33 cellular contexts compared by ENCODE assay signal in the genomic region with DNA sequence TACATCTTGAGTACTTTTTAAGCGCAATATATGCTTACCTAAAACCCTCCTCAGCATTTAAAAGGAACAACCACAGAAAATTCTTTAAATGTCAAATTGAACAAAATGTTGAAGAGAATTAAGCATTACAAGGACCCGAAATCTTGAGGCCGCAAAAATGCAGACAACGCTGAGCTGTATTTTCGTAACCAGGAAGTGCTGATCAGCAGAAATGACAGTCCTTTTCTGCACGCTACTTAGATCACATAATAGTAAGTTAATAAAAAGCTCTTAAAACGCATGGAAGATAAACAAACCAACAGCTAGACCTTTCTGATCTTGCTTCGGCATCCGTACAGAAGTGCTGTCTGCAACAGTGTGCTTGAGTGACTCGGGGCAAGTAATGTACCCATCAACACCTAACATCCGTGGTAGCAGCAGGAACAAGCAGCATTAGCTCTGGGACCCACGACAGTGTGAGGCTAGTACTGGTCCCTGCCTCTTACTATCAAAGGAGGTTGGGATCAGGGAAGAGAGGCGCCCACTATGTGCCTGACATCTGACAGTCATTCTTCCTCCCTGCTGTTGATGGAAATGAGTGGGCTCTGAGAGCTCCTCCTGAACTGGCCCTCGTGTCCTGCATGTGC. TPM values are rescaled to one million over a fixed set of nuclear protein-coding genes. Genes with fewer than 3 reads are reported as not detected.
"Had no signal": no experiment of that assay in that cellular context is flagged by ENCODE, and none has a peak within 500 bp of the region (broad histone marks: within the 10 kb centered on the region; RNA-seq: fewer than 3 reads in every experiment).

No MANE protein-coding gene starts in this region.

- H3K36me3 Mint-ChIP-seq: activated CD4-positive, alpha-beta memory T cell treated with anti-CD3 and anti-CD28 coated beads for 36 hours; activated CD8-positive, alpha-beta memory T cell treated with anti-CD3 and anti-CD28 coated beads, Interleukin-2, amount 10 ng/mL, durations not matched to agents 7 days and 5 days; activated naive CD4-positive, alpha-beta T cell treated with anti-CD3 and anti-CD28 coated beads, Interleukin-2, amount 50 U/mL, for 24 hours; activated naive CD8-positive, alpha-beta T cell treated with anti-CD3 and anti-CD28 coated beads for 36 hours had no signal

- H3K36me3 ChIP-seq: adrenal gland, colonic mucosa had no signal

- H3K4me1 Mint-ChIP-seq: activated CD4-positive, alpha-beta T cell treated with anti-CD3 and anti-CD28 coated beads for 36 hours; activated CD4-positive, alpha-beta T cell treated with anti-CD3 and anti-CD28 coated beads, Interleukin-2, amount 10 ng/mL, durations not matched to agents 24 days and 14 days; activated CD8-positive, alpha-beta memory T cell treated with anti-CD3 and anti-CD28 coated beads, Interleukin-2, amount 10 ng/mL, durations not matched to agents 7 days and 5 days; activated naive CD4-positive, alpha-beta T cell treated with anti-CD3 and anti-CD28 coated beads, Interleukin-2, amount 50 U/mL, for 24 hours; activated naive CD8-positive, alpha-beta T cell treated with anti-CD3 and anti-CD28 coated beads for 36 hours; activated naive CD8-positive, alpha-beta T cell treated with anti-CD3 and anti-CD28 coated beads, Interleukin-2, amount 50 U/mL, for 24 hours had no signal

- H3K9me3 ChIP-seq: adrenal gland, body of pancreas, colonic mucosa had no signal

- H3K27ac Mint-ChIP-seq: activated CD4-positive, alpha-beta memory T cell treated with anti-CD3 and anti-CD28 coated beads for 36 hours; activated CD4-positive, alpha-beta T cell treated with anti-CD3 and anti-CD28 coated beads for 36 hours; activated CD4-positive, alpha-beta T cell treated with anti-CD3 and anti-CD28 coated beads, Interleukin-2, amount 10 ng/mL, durations not matched to agents 24 days and 14 days; activated CD8-positive, alpha-beta memory T cell treated with anti-CD3 and anti-CD28 coated beads, Interleukin-2, amount 10 ng/mL, durations not matched to agents 7 days and 5 days; activated CD8-positive, alpha-beta T cell treated with anti-CD3 and anti-CD28 coated beads, Interleukin-2, amount 10 ng/mL, durations not matched to agents 7 days and 5 days; activated naive CD4-positive, alpha-beta T cell treated with anti-CD3 and anti-CD28 coated beads for 36 hours; activated naive CD4-positive, alpha-beta T cell treated with anti-CD3 and anti-CD28 coated beads, Interleukin-2, amount 50 U/mL, for 24 hours; activated naive CD8-positive, alpha-beta T cell treated with anti-CD3 and anti-CD28 coated beads for 36 hours; activated naive CD8-positive, alpha-beta T cell treated with anti-CD3 and anti-CD28 coated beads, Interleukin-2, amount 50 U/mL, for 24 hours; activated T-helper 1 cell treated with anti-CD3 and anti-CD28 coated beads, Interleukin-12 subunit alpha, Interleukin-12 subunit beta, Interleukin-2, Interleukin-4 antibody, amounts not matched to agents 30 ng/mL and 10 ng/mL and 1 ng/mL, durations not matched to agents 14 hours and 24 hours and 36 hours; activated T-helper 2 cell treated with anti-CD3 and anti-CD28 coated beads, Interferon-gamma antibody, Interleukin-2, Interleukin-4, amounts not matched to agents 10 μg/mL and 5 μg/mL and 100 μg/mL, durations not matched to agents 14 hours and 24 hours and 36 hours had no signal

- H3K27me3 Mint-ChIP-seq: activated naive CD4-positive, alpha-beta T cell treated with anti-CD3 and anti-CD28 coated beads, Interleukin-2, amount 50 U/mL, for 24 hours had no signal

- FAIRE-seq: endometrium, endothelial cell of umbilical vein, frontal cortex had no signal

- H3K27ac ChIP-seq: adrenal gland, body of pancreas, colonic mucosa, epithelial cell of prostate had no signal

- H3K4me1 ChIP-seq: adrenal gland, body of pancreas, colonic mucosa had no signal

- ATAC-seq: activated CD4-positive, alpha-beta T cell treated with anti-CD3 and anti-CD28 coated beads for 36 hours; activated CD8-positive, alpha-beta memory T cell treated with anti-CD3 and anti-CD28 coated beads, Interleukin-2, amount 10 ng/mL, durations not matched to agents 7 days and 5 days; activated CD8-positive, alpha-beta T cell treated with anti-CD3 and anti-CD28 coated beads, Interleukin-2, amount 10 ng/mL, durations not matched to agents 7 days and 5 days; activated naive CD8-positive, alpha-beta T cell treated with anti-CD3 and anti-CD28 coated beads, Interleukin-2, amount 50 U/mL, for 24 hours; body of pancreas had no signal

- H3K27me3 ChIP-seq: adrenal gland, body of pancreas, colonic mucosa had no signal

- H3K9me3 Mint-ChIP-seq: activated CD4-positive, alpha-beta memory T cell treated with anti-CD3 and anti-CD28 coated beads for 36 hours; activated CD4-positive, alpha-beta T cell treated with anti-CD3 and anti-CD28 coated beads, Interleukin-2, amount 10 ng/mL, durations not matched to agents 24 days and 14 days; activated naive CD4-positive, alpha-beta T cell treated with anti-CD3 and anti-CD28 coated beads for 36 hours; activated naive CD4-positive, alpha-beta T cell treated with anti-CD3 and anti-CD28 coated beads, Interleukin-2, amount 50 U/mL, for 24 hours; activated naive CD8-positive, alpha-beta T cell treated with anti-CD3 and anti-CD28 coated beads for 36 hours; activated naive CD8-positive, alpha-beta T cell treated with anti-CD3 and anti-CD28 coated beads, Interleukin-2, amount 50 U/mL, for 24 hours; activated T-helper 1 cell treated with anti-CD3 and anti-CD28 coated beads, Interleukin-12 subunit alpha, Interleukin-12 subunit beta, Interleukin-2, Interleukin-4 antibody, amounts not matched to agents 30 ng/mL and 10 ng/mL and 1 ng/mL, durations not matched to agents 14 hours and 24 hours and 36 hours; activated T-helper 2 cell treated with anti-CD3 and anti-CD28 coated beads, Interferon-gamma antibody, Interleukin-2, Interleukin-4, amounts not matched to agents 10 μg/mL and 5 μg/mL and 100 μg/mL, durations not matched to agents 14 hours and 24 hours and 36 hours had no signal

- H3K4me3 ChIP-seq: adrenal gland, body of pancreas, colonic mucosa had no signal

- DNase-seq: activated CD4-positive, alpha-beta memory T cell treated with anti-CD3 and anti-CD28 coated beads for 36 hours; activated CD4-positive, alpha-beta T cell treated with anti-CD3 and anti-CD28 coated beads for 36 hours; activated CD4-positive, alpha-beta T cell treated with anti-CD3 and anti-CD28 coated beads, Interleukin-2, amount 10 ng/mL, durations not matched to agents 24 days and 14 days; activated CD4-positive, CD25-positive, alpha-beta regulatory T cell; activated CD4-positive, CD25-positive, alpha-beta regulatory T cell treated with anti-CD3 and anti-CD28 coated beads, Interleukin-2, amount 50 U/mL, for 72 hours; activated CD8-positive, alpha-beta memory T cell treated with anti-CD3 and anti-CD28 coated beads, Interleukin-2, amount 10 ng/mL, durations not matched to agents 7 days and 5 days; activated CD8-positive, alpha-beta memory T cell treated with anti-CD3 and anti-CD28 coated beads, Interleukin-2, amount 50 U/mL, for 4 hours; activated CD8-positive, alpha-beta T cell treated with anti-CD3 and anti-CD28 coated beads, Interleukin-2, amount 10 ng/mL, durations not matched to agents 7 days and 5 days; activated effector memory CD4-positive, alpha-beta T cell treated with anti-CD3 and anti-CD28 coated beads, Interleukin-2, amount 50 U/mL, for 16 hours; activated naive CD4-positive, alpha-beta T cell treated with anti-CD3 and anti-CD28 coated beads for 36 hours; activated naive CD8-positive, alpha-beta T cell treated with anti-CD3 and anti-CD28 coated beads for 36 hours; activated naive CD8-positive, alpha-beta T cell treated with anti-CD3 and anti-CD28 coated beads, Interleukin-2, amount 50 U/mL, for 24 hours; activated T-cell treated with anti-CD3 and anti-CD28 coated beads, Interleukin-2, amount 50 U/mL, for 1 hour; activated T-cell treated with anti-CD3 and anti-CD28 coated beads, Interleukin-2, amount 50 U/mL, for 48 hours; adrenal gland; amygdala; aorta; body of pancreas; central memory CD4-positive, alpha-beta T cell; cerebellar nuclear complex; colonic mucosa; effector CD8-positive, alpha-beta T cell; foreskin fibroblast; head of caudate nucleus; T-helper 2 cell had no signal

- H3K4me3 Mint-ChIP-seq: activated CD4-positive, alpha-beta memory T cell treated with anti-CD3 and anti-CD28 coated beads for 36 hours; activated CD4-positive, alpha-beta T cell treated with anti-CD3 and anti-CD28 coated beads for 36 hours; activated CD4-positive, alpha-beta T cell treated with anti-CD3 and anti-CD28 coated beads, Interleukin-2, amount 10 ng/mL, durations not matched to agents 24 days and 14 days; activated CD8-positive, alpha-beta memory T cell treated with anti-CD3 and anti-CD28 coated beads, Interleukin-2, amount 10 ng/mL, durations not matched to agents 7 days and 5 days; activated CD8-positive, alpha-beta T cell treated with anti-CD3 and anti-CD28 coated beads, Interleukin-2, amount 10 ng/mL, durations not matched to agents 7 days and 5 days; activated naive CD4-positive, alpha-beta T cell treated with anti-CD3 and anti-CD28 coated beads for 36 hours; activated naive CD4-positive, alpha-beta T cell treated with anti-CD3 and anti-CD28 coated beads, Interleukin-2, amount 50 U/mL, for 24 hours; activated naive CD8-positive, alpha-beta T cell treated with anti-CD3 and anti-CD28 coated beads for 36 hours; activated naive CD8-positive, alpha-beta T cell treated with anti-CD3 and anti-CD28 coated beads, Interleukin-2, amount 50 U/mL, for 24 hours; activated T-helper 1 cell treated with anti-CD3 and anti-CD28 coated beads, Interleukin-12 subunit alpha, Interleukin-12 subunit beta, Interleukin-2, Interleukin-4 antibody, amounts not matched to agents 30 ng/mL and 10 ng/mL and 1 ng/mL, durations not matched to agents 14 hours and 24 hours and 36 hours had no signal

RNA-seq across cellular contexts. Expression of a gene that starts 1.8 kb away (rescaled TPM):
- total RNA-seq: activated CD4-positive, alpha-beta memory T cell treated with anti-CD3 and anti-CD28 coated beads for 36 hours; activated CD4-positive, alpha-beta T cell treated with anti-CD3 and anti-CD28 coated beads, Interleukin-2, amount 10 ng/mL, durations not matched to agents 24 days and 14 days; activated CD8-positive, alpha-beta memory T cell treated with anti-CD3 and anti-CD28 coated beads for 36 hours; activated T-helper 1 cell treated with anti-CD3 and anti-CD28 coated beads, Interleukin-12 subunit alpha, Interleukin-12 subunit beta, Interleukin-2, Interleukin-4 antibody, amounts not matched to agents 30 ng/mL and 10 ng/mL and 1 ng/mL, durations not matched to agents 14 hours and 24 hours and 36 hours had no signal
- polyA plus RNA-seq: endothelial cell of umbilical vein had no signal
